8 cellular contexts compared by ENCODE assay signal in the genomic region with DNA sequence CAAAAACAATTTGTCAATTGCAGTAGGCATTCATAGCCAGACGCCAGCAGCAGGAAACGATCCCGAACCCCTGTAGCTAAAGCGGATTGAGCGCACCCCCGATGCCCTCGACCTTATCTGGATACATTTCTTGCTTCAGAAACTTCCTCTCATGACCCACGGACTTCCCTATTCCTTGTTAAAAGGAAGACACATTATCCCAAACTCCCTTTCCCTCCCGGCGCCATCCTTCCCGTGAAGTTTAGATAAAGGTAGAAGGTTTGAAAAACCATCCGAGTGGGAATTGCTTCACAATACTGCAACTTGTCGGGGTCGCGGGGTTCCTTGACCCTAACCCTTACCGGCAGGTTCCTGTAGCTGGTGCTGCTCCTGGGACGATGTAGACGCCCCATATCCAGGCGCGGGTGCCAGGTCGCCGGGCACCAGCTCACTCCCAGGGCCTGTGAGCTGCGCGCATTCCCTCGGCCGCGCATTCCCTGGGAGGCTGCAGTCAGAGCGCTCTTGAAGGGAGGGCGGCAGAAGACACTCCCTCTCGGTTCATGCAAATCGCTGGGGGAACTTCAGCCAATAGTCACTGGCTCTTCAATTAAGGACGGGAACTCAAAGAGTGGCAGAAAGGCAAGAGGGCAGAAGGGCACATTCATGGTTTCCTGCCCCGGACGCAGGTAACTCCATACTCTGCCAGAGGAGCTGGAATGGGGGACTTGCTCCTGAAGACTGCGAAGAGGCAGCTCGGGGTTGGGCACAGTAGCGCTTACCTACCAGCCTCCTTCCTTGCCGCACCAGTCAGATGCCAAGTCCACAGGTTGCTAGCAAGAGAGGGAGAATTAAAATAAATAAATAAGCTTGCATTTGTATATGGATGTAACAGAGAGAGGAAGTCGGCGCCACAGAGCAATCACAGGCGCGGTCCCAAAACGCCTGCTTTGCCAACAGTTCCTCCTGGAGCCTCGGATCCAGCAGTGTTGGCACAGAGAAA. TPM values are rescaled to one million over a fixed set of nuclear protein-coding genes. Genes with fewer than 3 reads are reported as not detected.
DNase-seq lines count a peak whose midpoint lies in the region; TF ChIP-seq lines count a peak whose summit lies in the region.

No MANE protein-coding gene starts in this region.

- H3K9ac ChIP-seq in duodenal mucosa (ENCODE audit: low read depth in 1 of 2, low read length in 2 of 2): peak overlapping the region; percentile 48 to 54

- peaks cover 0 to 3% of the 10 kb centered on the region in 2 donors for H3K4me1 ChIP-seq in duodenal mucosa (ENCODE audit: control insufficient read depth in 1 of 2, insufficient read depth in 2 of 2, low read length in 2 of 2)
- H3K4me1 ChIP-seq in vagina: peaks cover 11% of the 10 kb centered on the region

- H3K27ac ChIP-seq in duodenal mucosa (ENCODE audit: low read depth, low read length) (no peak overlapping the region), vagina (no peak overlapping the region)

- POLR2A ChIA-PET in activated CD4-positive, alpha-beta memory T cell treated with anti-CD3 and anti-CD28 coated beads, Interleukin-2, amount 10 ng/mL, durations not matched to agents 7 days and 5 days (lab: Charles Lee): no interaction called here

- TF ChIP-seq CTCF in vagina (IDR thresholded peaks at IDR 0.05): no peak

- CTCF ChIA-PET in activated CD4-positive, alpha-beta memory T cell treated with anti-CD3 and anti-CD28 coated beads, Interleukin-2, amount 10 ng/mL, durations not matched to agents 7 days and 5 days (lab: Charles Lee): no interaction called here

- peak overlapping the region; percentile 73 to 84 for H3K4me3 ChIP-seq in duodenal mucosa (ENCODE audit: low read depth in 1 of 2, low read length in 2 of 2)
- H3K4me3 ChIP-seq in vagina: peak overlapping the region; percentile 27 to 44

- no peaks in the 10 kb centered on the region for H3K36me3 Mint-ChIP-seq in activated CD4-positive, alpha-beta memory T cell treated with anti-CD3 and anti-CD28 coated beads, Interleukin-2, amount 10 ng/mL, durations not matched to agents 7 days and 5 days (ENCODE audit: low read depth)

- H3K9me3 ChIP-seq in duodenal mucosa (ENCODE audit: control insufficient read depth in 1 of 2, low read length in 2 of 2): no peaks in the 10 kb centered on the region
- H3K9me3 ChIP-seq in vagina: no peaks in the 10 kb centered on the region

- no peak overlapping the region for H3K4me3 Mint-ChIP-seq in activated CD4-positive, alpha-beta memory T cell treated with anti-CD3 and anti-CD28 coated beads, Interleukin-2, amount 10 ng/mL, durations not matched to agents 7 days and 5 days

- peaks cover 0 to 3% of the 10 kb centered on the region in 2 donors for H3K27me3 ChIP-seq in duodenal mucosa (ENCODE audit: control insufficient read depth in 1 of 2, insufficient read depth in 2 of 2, low read length in 2 of 2)
- H3K27me3 ChIP-seq in vagina: no peaks in the 10 kb centered on the region

- DNase-seq in DMS 273 (lab: John Stamatoyannopoulos, UW; ENCODE audit: unreplicated experiment) (peak; percentile 74), NCI-H510A treated with DMSO at 0.1 percent for 48 hours (lab: John Stamatoyannopoulos, UW) (peak; percentile 52), medulla oblongata (ENCODE audit: extremely low spot score) (peak; percentile 47), vagina (ENCODE audit: extremely low spot score in 2 of 2) (no peak)
- DNase-seq in activated CD4-positive, alpha-beta memory T cell treated with anti-CD3 and anti-CD28 coated beads, Interleukin-2, amount 10 ng/mL, durations not matched to agents 7 days and 5 days: no peak
- no peak for DNase-seq in stimulated activated CD4-positive, alpha-beta T cell treated with anti-CD3 and anti-CD28 coated beads, Interleukin-2, amount 100 ng/mL, for 24 hours
- no peak for DNase-seq in stimulated activated CD4-positive, alpha-beta T cell treated with anti-CD3 and anti-CD28 coated beads, Interleukin-4, amount 100 ng/mL, for 24 hours

- no peak overlapping the region for H3K27ac Mint-ChIP-seq in activated CD4-positive, alpha-beta memory T cell treated with anti-CD3 and anti-CD28 coated beads, Interleukin-2, amount 10 ng/mL, durations not matched to agents 7 days and 5 days

- no peaks in the 10 kb centered on the region for H3K4me1 Mint-ChIP-seq in activated CD4-positive, alpha-beta memory T cell treated with anti-CD3 and anti-CD28 coated beads, Interleukin-2, amount 10 ng/mL, durations not matched to agents 7 days and 5 days

- intact Hi-C loops in vagina (cut with DNase I): no loop called here

- no peaks in the 10 kb centered on the region for H3K36me3 ChIP-seq in duodenal mucosa (ENCODE audit: control insufficient read depth in 1 of 2, insufficient read depth in 2 of 2, low read length in 2 of 2)
- H3K36me3 ChIP-seq in vagina: no peaks in the 10 kb centered on the region

- no peak for TF ChIP-seq POLR2A in vagina (IDR thresholded peaks at IDR 0.05)

- H3K9me3 Mint-ChIP-seq in activated CD4-positive, alpha-beta memory T cell treated with anti-CD3 and anti-CD28 coated beads, Interleukin-2, amount 10 ng/mL, durations not matched to agents 7 days and 5 days: no peaks in the 10 kb centered on the region

- H3K27me3 Mint-ChIP-seq in activated CD4-positive, alpha-beta memory T cell treated with anti-CD3 and anti-CD28 coated beads, Interleukin-2, amount 10 ng/mL, durations not matched to agents 7 days and 5 days: peaks cover 20% of the 10 kb centered on the region

RNA-seq across cellular contexts. Expression of gene PCDH20, which starts 0.7 kb away (rescaled TPM):
- 0.98 TPM for total RNA-seq in vagina
- total RNA-seq in activated CD4-positive, alpha-beta memory T cell treated with anti-CD3 and anti-CD28 coated beads, Interleukin-2, amount 10 ng/mL, durations not matched to agents 7 days and 5 days: not detected

Comparison
In these comparisons a context has a peak if more than half of its experiments do, and no peak if none do; other contexts are left out.
1. DNase-seq: peak in DMS 273 (single experiment), NCI-H510A treated with DMSO at 0.1 percent for 48 hours (single experiment) and medulla oblongata (single experiment); none in vagina (0 of 2), activated CD4-positive, alpha-beta memory T cell treated with anti-CD3 and anti-CD28 coated beads, Interleukin-2, amount 10 ng/mL, durations not matched to agents 7 days and 5 days (single experiment), stimulated activated CD4-positive, alpha-beta T cell treated with anti-CD3 and anti-CD28 coated beads, Interleukin-2, amount 100 ng/mL, for 24 hours (0 of 2) and stimulated activated CD4-positive, alpha-beta T cell treated with anti-CD3 and anti-CD28 coated beads, Interleukin-4, amount 100 ng/mL, for 24 hours (single experiment).